ENCODE assay signal across 8 cellular contexts in the genomic region with DNA sequence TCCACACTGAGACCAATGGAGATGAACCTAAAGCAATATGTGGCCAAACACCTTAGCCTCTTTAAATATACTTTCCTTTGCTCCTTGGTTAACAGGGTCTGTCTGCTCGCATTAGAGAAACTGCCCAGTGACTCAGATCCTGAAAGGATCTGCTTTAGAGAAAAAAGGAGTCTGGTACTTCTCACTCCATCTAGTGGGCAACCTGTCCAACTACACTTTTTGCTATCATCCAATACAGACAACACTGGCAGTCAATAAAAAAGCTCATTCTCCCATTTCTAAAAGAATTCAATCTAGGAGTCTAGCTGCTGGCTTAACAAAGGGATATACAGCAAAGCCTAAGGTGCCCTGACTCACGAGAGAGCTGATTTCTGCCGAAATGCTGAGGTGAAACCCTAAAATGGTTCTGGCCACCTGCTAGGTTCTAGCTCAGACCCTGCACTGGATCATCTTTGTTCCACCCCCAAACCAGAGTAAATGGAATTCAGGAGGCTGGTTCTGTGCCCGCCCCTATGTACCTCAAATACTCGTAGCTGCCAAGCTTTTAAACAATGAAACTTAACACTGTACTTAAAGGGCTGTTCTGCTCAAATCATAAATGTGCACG. TPM values are rescaled to one million over a fixed set of nuclear protein-coding genes. Genes with fewer than 3 reads are reported as not detected.
DNase-seq lines count a peak whose midpoint lies in the region; ATAC-seq, FAIRE-seq and TF ChIP-seq lines count a peak whose summit lies in the region.

No MANE protein-coding gene starts in this region.

- no peaks in the 10 kb centered on the region for H3K27me3 Mint-ChIP-seq in Calu3 (ENCODE audit: unreplicated experiment)
- no peaks in the 10 kb centered on the region for H3K27me3 Mint-ChIP-seq in stimulated activated memory B cell treated with anti-CD40 and anti-IgM and Interleukin-4, amounts not matched to agents 10 μg/mL and 1 μg/mL and 100 μg/mL, for 72 hours

- H3K4me3 Mint-ChIP-seq in Calu3 (ENCODE audit: low read depth, unreplicated experiment): no peak overlapping the region
- H3K4me3 Mint-ChIP-seq in stimulated activated memory B cell treated with anti-CD40 and anti-IgM and Interleukin-4, amounts not matched to agents 10 μg/mL and 1 μg/mL and 100 μg/mL, for 72 hours: no peak overlapping the region

- H3K4me1 Mint-ChIP-seq in Calu3 (ENCODE audit: low read depth, unreplicated experiment): peaks cover 18% of the 10 kb centered on the region
- peaks cover 30% of the 10 kb centered on the region for H3K4me1 Mint-ChIP-seq in stimulated activated memory B cell treated with anti-CD40 and anti-IgM and Interleukin-4, amounts not matched to agents 10 μg/mL and 1 μg/mL and 100 μg/mL, for 72 hours

- ATAC-seq in stimulated activated memory B cell treated with anti-CD40 and anti-IgM and Interleukin-4, amounts not matched to agents 10 μg/mL and 1 μg/mL and 100 μg/mL, for 72 hours: peak; percentile 66
- ATAC-seq in HG02938 (IDR thresholded peaks at IDR 0.05; ENCODE audit: unreplicated experiment) (no peak), GM21723 (IDR thresholded peaks at IDR 0.05; ENCODE audit: unreplicated experiment) (no peak)

- BruUV-seq in Calu3 (replicated peaks; lab: Mats Ljungman, UMichigan): no TSS peak

- peaks cover 19% of the 10 kb centered on the region for H3K36me3 Mint-ChIP-seq in Calu3 (ENCODE audit: insufficient read depth, unreplicated experiment)
- H3K36me3 Mint-ChIP-seq in stimulated activated memory B cell treated with anti-CD40 and anti-IgM and Interleukin-4, amounts not matched to agents 10 μg/mL and 1 μg/mL and 100 μg/mL, for 72 hours: peaks cover 23% of the 10 kb centered on the region

- H3K27ac Mint-ChIP-seq in Calu3 (ENCODE audit: unreplicated experiment): no peak overlapping the region
- peak overlapping the region; percentile 44 for H3K27ac Mint-ChIP-seq in stimulated activated memory B cell treated with anti-CD40 and anti-IgM and Interleukin-4, amounts not matched to agents 10 μg/mL and 1 μg/mL and 100 μg/mL, for 72 hours

- in situ Hi-C loops in astrocyte of the spinal cord (cut with HindIII; ENCODE audit: low sequenced_read_pairs): loop anchor here (10.0 kb wide), 1 partner anchor 80 kb away; no protein-coding TSS in a partner anchor

- TF ChIP-seq CTCF in Calu3 (IDR thresholded peaks at IDR 0.05; ENCODE audit: unreplicated experiment): peak; percentile 77
- peak; percentile 81 for TF ChIP-seq CTCF in astrocyte of the spinal cord (IDR thresholded peaks at IDR 0.05; ENCODE audit: low read depth, low read length)

- H3K9me3 Mint-ChIP-seq in Calu3 (ENCODE audit: low read depth, unreplicated experiment): no peaks in the 10 kb centered on the region
- H3K9me3 Mint-ChIP-seq in stimulated activated memory B cell treated with anti-CD40 and anti-IgM and Interleukin-4, amounts not matched to agents 10 μg/mL and 1 μg/mL and 100 μg/mL, for 72 hours: no peaks in the 10 kb centered on the region

- H3K4me3 ChIP-seq in astrocyte of the spinal cord (ENCODE audit: low read depth, low read length): no peak overlapping the region

- peak; percentile 87 for FAIRE-seq in H54 (lab: Jason Lieb, UNC)

- TF ChIP-seq POLR2A in H54 (IDR thresholded peaks at IDR 0.05; ENCODE audit: low read depth, low read length): no peak

- intact Hi-C loops in Calu3 (cut with micrococcal nuclease; ENCODE audit: unreplicated experiment): loop anchor here (1.0 to 10.0 kb wide), 3 partner anchors 53 to 180 kb away; a partner anchor contains a TSS

- DNase-seq in Calu3 (peak; percentile 26), H54 (ENCODE audit: insufficient read length, low spot score) (no peak), NCI-H69 (lab: John Stamatoyannopoulos, UW) (peak; percentile 64), astrocyte of the spinal cord (ENCODE audit: low read depth, low spot score) (peak; percentile 77), iPS-NIHi11 (ENCODE audit: low spot score) (peak; percentile 47)

- CTCF ChIA-PET in Calu3 (lab: Charles Lee): interaction anchor here (0.5 to 3.5 kb wide), 13 partner anchors 10 to 326 kb away, joined by 3 to 76 read pairs (median 4); a partner anchor contains a TSS

RNA-seq across cellular contexts. Expression of a gene that starts 11.5 kb away (rescaled TPM):
- 68.4 and 81.3 TPM in 2 replicates for total RNA-seq in Calu3 (2022)

RNA-seq across cellular contexts. Expression of a gene that starts 12.3 kb away (rescaled TPM):
- total RNA-seq in Calu3 (2022): 21.0 and 21.5 TPM in 2 replicates

RNA-seq across cellular contexts. Expression of a gene that starts 26.5 kb away (rescaled TPM):
- 88.3 and 92.4 TPM in 2 replicates for total RNA-seq in Calu3 (2022)

RNA-seq across cellular contexts. Expression of a gene that starts 55.5 kb away (rescaled TPM):
- total RNA-seq in Calu3 (2022): 161 and 230 TPM in 2 replicates
